In genomic region chr1:224092601-224093000, GRCh38 we compare ENCODE assay signal across 24 cellular contexts. TPM values are rescaled to one million over a fixed set of nuclear protein-coding genes. Genes with fewer than 3 reads are reported as not detected.
DNase-seq lines count a peak whose midpoint lies in the region; ATAC-seq, FAIRE-seq and TF ChIP-seq lines count a peak whose summit lies in the region.
"Had no signal": no experiment of that assay in that cellular context is flagged by ENCODE, and none has a peak within 500 bp of the region (broad histone marks: within the 10 kb centered on the region; RNA-seq: fewer than 3 reads in every experiment).

No MANE protein-coding gene starts in this region.

- peaks cover 5 to 12% of the 10 kb centered on the region in 2 experiments; a peak in 2 of 5 replicates for H3K27me3 ChIP-seq in K562 (ENCODE audit: control insufficient read depth in 2 of 2, insufficient read depth in 2 of 2, low read length in 2 of 2)
- H3K27me3 ChIP-seq: BLaER1 had no signal

- POLR2A ChIA-PET in K562 (lab: Yijun Ruan, JAX), result interaction anchor here (0.5 kb wide), 1 partner anchor 238 kb away, joined by 3 read pairs; no protein-coding TSS in a partner anchor

- no peaks in the 10 kb centered on the region; a peak in 1 of 5 replicates for H3K4me1 ChIP-seq in K562 (replicated peaks in 1 of 2; ENCODE audit: control insufficient read depth in 2 of 2, insufficient read depth in 2 of 2, low read length in 2 of 2)
- H3K4me1 ChIP-seq: BLaER1, Caco-2 had no signal

- H3K4me3 ChIP-seq in K562, result no peak overlapping the region
- H3K4me3 ChIP-seq: BLaER1, GM12878, GM23248 had no signal

- TF ChIP-seq CTCF in K562 (IDR thresholded peaks at IDR 0.05 in 2 of 3, conservative IDR thresholded peaks at IDR 0.05 in 1 of 3; ENCODE audit: insufficient read depth in 2 of 3, low read depth in 1 of 3, low read length in 3 of 3) (no peak), GM10266 (IDR thresholded peaks at IDR 0.05; ENCODE audit: control insufficient read depth, insufficient read depth, low read depth, missing control alignments) (no peak), progenitor cell of endocrine pancreas (IDR thresholded peaks at IDR 0.05; ENCODE audit: unreplicated experiment) (no peak)

- no peaks in the 10 kb centered on the region for H3K79me2 ChIP-seq in K562 (ENCODE audit: control insufficient read depth, insufficient read depth, low read length)

- 15% methylated on average over 2 of the region's 2 CpGs for WGBS in K562 (ENCODE audit: insufficient coverage, low coverage, missing lambda C conversion rate)

- TF ChIP-seq POLR2A in K562 (conservative IDR thresholded peaks at IDR 0.05), result no peak

- no peak overlapping the region for H3K4me2 ChIP-seq in K562 (ENCODE audit: insufficient read depth, low read length)
- H3K4me2 ChIP-seq: BLaER1 had no signal

- no peaks in the 10 kb centered on the region for H3K4me1 Mint-ChIP-seq in progenitor cell of endocrine pancreas (ENCODE audit: low read depth)
- H3K4me1 Mint-ChIP-seq: B cell; CD4-positive, CD25-positive, alpha-beta regulatory T cell had no signal

- no peak for TF ChIP-seq EP300 in K562 (IDR thresholded peaks at IDR 0.05; ENCODE audit: low read length)

- peak overlapping the region; percentile 46; the same call in 1 of the 2 replicates for H2AFZ ChIP-seq in K562 (ENCODE audit: low read depth, low read length)
- H2AFZ ChIP-seq: GM23248 had no signal

- H3K27ac ChIP-seq in K562 (ENCODE audit: extremely low read depth, low read depth, low read length), result no peak overlapping the region
- H3K27ac ChIP-seq: 22Rv1, BLaER1, C4-2B, GM23248 had no signal

- H3K9me3 Mint-ChIP-seq in progenitor cell of endocrine pancreas (ENCODE audit: low read depth), result no peaks in the 10 kb centered on the region
- H3K9me3 Mint-ChIP-seq: CD4-positive, CD25-positive, alpha-beta regulatory T cell; CD8-positive, alpha-beta T cell; HFFc6 had no signal

- no peak overlapping the region for H3K27ac Mint-ChIP-seq in progenitor cell of endocrine pancreas
- H3K27ac Mint-ChIP-seq: B cell; CD4-positive, CD25-positive, alpha-beta regulatory T cell; CD8-positive, alpha-beta T cell; H9; HFFc6 had no signal

- no peak for TF ChIP-seq RAD21 in K562 (CRISPR knock-in tag; conservative IDR thresholded peaks at IDR 0.05 in 1 of 2, IDR thresholded peaks at IDR 0.05 in 1 of 2)

- in situ Hi-C loops in G401 (cut with HindIII; ENCODE audit: low sequenced_read_pairs), result no loop called here
- in situ Hi-C loops in K562 (cut with MboI), result no loop called here

- H3K27me3 Mint-ChIP-seq in progenitor cell of endocrine pancreas, result peaks cover 15% of the 10 kb centered on the region

- BruUV-seq in K562 (replicated peaks; lab: Mats Ljungman, UMichigan), result no TSS peak

- ATAC-seq in K562 (no peak), HG03095 (IDR thresholded peaks at IDR 0.05; ENCODE audit: unreplicated experiment) (no peak)
- ATAC-seq: CD8-positive, alpha-beta T cell; GM12878; HCT116 had no signal

- H3K36me3 ChIP-seq in K562 (ENCODE audit: control insufficient read depth, insufficient read depth, low read length), result no peaks in the 10 kb centered on the region
- H3K36me3 ChIP-seq: BLaER1 had no signal

- no peaks in the 10 kb centered on the region for H4K20me1 ChIP-seq in K562 (replicated peaks; ENCODE audit: control insufficient read depth, insufficient read depth, low read length)
- H4K20me1 ChIP-seq: BLaER1 had no signal

- no peaks in the 10 kb centered on the region for H3K9me1 ChIP-seq in K562 (ENCODE audit: control insufficient read depth, insufficient read depth, low read length)

- H3K36me3 Mint-ChIP-seq in progenitor cell of endocrine pancreas (ENCODE audit: insufficient read depth), result no peaks in the 10 kb centered on the region
- H3K36me3 Mint-ChIP-seq: CD4-positive, CD25-positive, alpha-beta regulatory T cell; CD8-positive, alpha-beta T cell had no signal

- CTCF ChIA-PET in K562 (lab: Yijun Ruan, JAX; ENCODE audit: low intra/inter-chr PET ratio), result no interaction called here

- no peaks in the 10 kb centered on the region for H3K9me3 ChIP-seq in K562 (replicated peaks; ENCODE audit: control insufficient read depth, insufficient read depth, low read depth, low read length)
- H3K9me3 ChIP-seq: BLaER1, Caco-2 had no signal

- FAIRE-seq in K562 (lab: Jason Lieb, UNC), result no peak
- FAIRE-seq: A204.1, GM12878, GM19239, H1 had no signal

- no peak overlapping the region for H3K4me3 Mint-ChIP-seq in progenitor cell of endocrine pancreas (ENCODE audit: low read depth)
- H3K4me3 Mint-ChIP-seq: B cell; CD4-positive, CD25-positive, alpha-beta regulatory T cell; CD8-positive, alpha-beta T cell; H9; HFFc6 had no signal

- H3K9ac ChIP-seq in K562 (ENCODE audit: insufficient read depth in 1 of 2, low read depth in 2 of 2, low read length in 2 of 2), result no peak overlapping the region
- H3K9ac ChIP-seq: BLaER1, GM23248 had no signal

- DNase-seq in G401 (ENCODE audit: low spot score) (peak; percentile 66), HT1080 (ENCODE audit: low read depth) (peak; percentile 13), K562 (ENCODE audit: extremely low read depth in 1 of 4, low spot score in 3 of 4) (no peak), GM10266 (ENCODE audit: extremely low spot score) (no peak), progenitor cell of endocrine pancreas (ENCODE audit: low spot score, unreplicated experiment) (no peak)
- DNase-seq: Caco-2; CD4-positive, CD25-positive, alpha-beta regulatory T cell; CD8-positive, alpha-beta T cell; DMS153; DMS79; EL; GM23248; H9; HFFc6 had no signal

- intact Hi-C loops in K562 (cut with micrococcal nuclease), result no loop called here

TF ChIP-seq in K562, 482 proteins besides CTCF, POLR2A, EP300 and RAD21 (continues in another document):
- 0 out of 2 replicates have a peak, but pooled peaks have one; percentile 13 for TF ChIP-seq USF1 (CRISPR knock-in tag; IDR thresholded peaks at IDR 0.05)

RNA-seq across cellular contexts. Expression of gene FBXO28, which starts 21.3 kb away (rescaled TPM):
- total RNA-seq in G401 (2014; rRNA removed; shearing (Covaris generic)), result 75.0 and 98.4 TPM in 2 replicates
- 39.2 and 49.7 TPM in 2 replicates for total RNA-seq in HT1080 (2014; rRNA removed; shearing (Covaris generic))
- 24.7 and 31.5 TPM in 2 replicates for polyA plus RNA-seq in HT1080 (2015; cell fraction: cytosol; rRNA removed)
- polyA plus RNA-seq in HT1080 (2015; cell fraction: nucleus; rRNA removed), result 23.8 and 28.0 TPM in 2 replicates
- 44.8 and 124 TPM in 2 replicates for total RNA-seq in K562 (2011; cell fraction: chromatin; rRNA removed; ENCODE audit: low replicate concordance)
- total RNA-seq in K562 (2011; cell fraction: nucleolus; rRNA removed), result 21.3 and 25.9 TPM in 2 replicates
- 42.8 and 45.4 TPM in 2 replicates for total RNA-seq in K562 (2011; cell fraction: nucleoplasm; rRNA removed)
- total RNA-seq in K562 (2014; rRNA removed) (22.0 and 25.3 TPM in 2 replicates), K562 (2014; rRNA removed; fragmentation: Illumina TruSeq; extraction: Trizol) (34.8 and 38.0 TPM in 2 replicates), K562 (2015; rRNA removed; fragmentation: Illumina TruSeq; extraction: Trizol) (26.3 and 29.9 TPM in 2 replicates), K562 (2021) (27.1 and 27.8 TPM in 2 replicates), progenitor cell of endocrine pancreas (31.9 and 33.5 TPM in 2 replicates)
- polyA plus RNA-seq in K562 (2011; rRNA removed) (17.0 and 27.4 TPM in 2 replicates), K562 (2014; fragmentation: Illumina TruSeq; extraction: Trizol) (19.6 and 20.5 TPM in 2 replicates), K562 (2014; fragmentation: Nextera tagmentation; extraction: Ambion mirVana) (1 to 10 TPM; 4.1 to 5.8 TPM), K562 (2014; rRNA removed) (17.6 and 19.2 TPM in 2 replicates)
- 7.5 and 8.0 TPM in 2 replicates for polyA plus RNA-seq in K562 (2011; cell fraction: cytosol; rRNA removed)
- 11.4 and 11.8 TPM in 2 replicates for polyA plus RNA-seq in K562 (2011; cell fraction: nucleus; rRNA removed)
- polyA plus RNA-seq in K562 (2012), result 12.4 and 13.4 TPM in 2 replicates
- 46.2 and 46.6 TPM in 2 replicates for polyA minus RNA-seq in K562 (2011; rRNA and poly(A)+ RNA removed)
- polyA minus RNA-seq in K562 (2011; cell fraction: cytosol; rRNA and poly(A)+ RNA removed), result 10.0 and 15.1 TPM in 2 replicates
- polyA minus RNA-seq in K562 (2011; cell fraction: nucleus; rRNA and poly(A)+ RNA removed), result 19.7 and 24.2 TPM in 2 replicates

Comparison
In these comparisons a context has a peak if more than half of its experiments do, and no peak if none do; other contexts are left out.
1. DNase-seq: peak in G401 (single experiment) and HT1080 (single experiment); none in K562 (0 of 4), GM10266 (single experiment) and progenitor cell of endocrine pancreas (single experiment).